In genomic region chrX:44974462-44974861, GRCh38 we compare ENCODE assay signal across 16 cellular contexts.
A peak's percentile ranks its signal among the peaks of the same experiment; 100 is the strongest.
DNase-seq lines count a peak whose midpoint lies in the region; ATAC-seq, FAIRE-seq and TF ChIP-seq lines count a peak whose summit lies in the region.
"Had no signal": no experiment of that assay in that cellular context is flagged by ENCODE, and none has a peak within 500 bp of the region (broad histone marks: within the 10 kb centered on the region; RNA-seq: fewer than 3 reads in every experiment).

No MANE protein-coding gene starts in this region.

- DNase-seq in GM12892 (ENCODE audit: insufficient read length) (no peak), NCI-H460 (ENCODE audit: extremely low read depth, low read depth) (peak; percentile 4), endothelial cell of umbilical vein (ENCODE audit: low read depth, low spot score) (peak; percentile 50), renal cortical epithelial cell (ENCODE audit: low read depth) (peak; percentile 21), GM19238 (ENCODE audit: insufficient read length, low spot score) (no peak), WERI-Rb-1 (no peak), gastrocnemius medialis (no peak)
- DNase-seq: activated CD4-positive, alpha-beta T cell treated with anti-CD3 and anti-CD28 coated beads, Interleukin-2, amount 10 ng/mL, durations not matched to agents 24 days and 14 days; activated naive CD4-positive, alpha-beta T cell; colonic mucosa; COR-L47; left cardiac atrium; NCI-H2171; nephron progenitor cell; T-helper 17 cell had no signal

- in situ Hi-C loops in gastrocnemius medialis (cut with MboI; ENCODE audit: low sequenced_read_pairs in 4 of 4) = no loop called here

- H3K9ac ChIP-seq in endothelial cell of umbilical vein (replicated peaks; ENCODE audit: extremely low read depth, insufficient read depth, low read length) = no peak overlapping the region

- H3K9me3 ChIP-seq in endothelial cell of umbilical vein (replicated peaks; ENCODE audit: control insufficient read depth, insufficient read depth, low read length) = no peaks in the 10 kb centered on the region
- H3K9me3 ChIP-seq in WERI-Rb-1 (ENCODE audit: severe bottlenecking) = peaks cover 3% of the 10 kb centered on the region
- H3K9me3 ChIP-seq in gastrocnemius medialis = no peaks in the 10 kb centered on the region
- H3K9me3 ChIP-seq: colonic mucosa, suprapubic skin had no signal

- no TSS peak for BruUV-seq in endothelial cell of umbilical vein (replicated peaks; lab: Mats Ljungman, UMichigan)

- no peak overlapping the region for H2AFZ ChIP-seq in endothelial cell of umbilical vein (ENCODE audit: low read depth, low read length)

- ATAC-seq in gastrocnemius medialis = no peak
- ATAC-seq: T-helper 17 cell had no signal

- dilution Hi-C loops in endothelial cell of umbilical vein (cut with MboI; ENCODE audit: extremely low pct_ligation_motif_present, low sequenced_read_pairs) = no loop called here

- H3K27ac ChIP-seq in endothelial cell of umbilical vein (ENCODE audit: insufficient read depth, low read depth, low read length) (peak overlapping the region; percentile 7), WERI-Rb-1 (no peak overlapping the region), gastrocnemius medialis (no peak overlapping the region)
- H3K27ac ChIP-seq: colonic mucosa, suprapubic skin had no signal

- CTCF ChIA-PET in endothelial cell of umbilical vein (lab: Charles Lee) = no interaction called here

- POLR2A ChIA-PET in endothelial cell of umbilical vein (lab: Charles Lee) = no interaction called here

- H3K4me1 ChIP-seq in endothelial cell of umbilical vein (ENCODE audit: control insufficient read depth, extremely low read depth, insufficient read depth, low read length) (peaks cover 6% of the 10 kb centered on the region), gastrocnemius medialis (peaks cover 0 to 3% of the 10 kb centered on the region in 2 donors)
- H3K4me1 ChIP-seq: colonic mucosa, suprapubic skin had no signal

- H4K20me1 ChIP-seq in endothelial cell of umbilical vein (replicated peaks; ENCODE audit: control insufficient read depth, extremely low read depth, insufficient read depth, low read length) = no peaks in the 10 kb centered on the region

- H3K36me3 ChIP-seq in endothelial cell of umbilical vein (ENCODE audit: control insufficient read depth in 2 of 2, extremely low read depth in 1 of 2, insufficient read depth in 2 of 2, low read length in 2 of 2) (no peaks in the 10 kb centered on the region), WERI-Rb-1 (peaks cover 17% of the 10 kb centered on the region), gastrocnemius medialis (no peaks in the 10 kb centered on the region)
- H3K36me3 ChIP-seq: colonic mucosa, suprapubic skin had no signal

- H3K4me2 ChIP-seq in endothelial cell of umbilical vein (ENCODE audit: insufficient read depth, low read length) = peak overlapping the region; percentile 50

- H3K27me3 ChIP-seq in endothelial cell of umbilical vein (ENCODE audit: control insufficient read depth in 2 of 2, insufficient read depth in 2 of 2, low read length in 2 of 2) (no peaks in the 10 kb centered on the region), WERI-Rb-1 (ENCODE audit: insufficient read depth, low read depth, severe bottlenecking) (no peaks in the 10 kb centered on the region), gastrocnemius medialis (no peaks in the 10 kb centered on the region)
- H3K27me3 ChIP-seq: colonic mucosa, suprapubic skin had no signal

- H3K9me1 ChIP-seq in endothelial cell of umbilical vein (replicated peaks; ENCODE audit: control insufficient read depth, extremely low read depth, insufficient read depth, low read length) = no peaks in the 10 kb centered on the region

- intact Hi-C loops in endothelial cell of umbilical vein (cut with micrococcal nuclease) (no loop called here), gastrocnemius medialis (cut with DNase I; ENCODE audit: low total_unique reads) (no loop called here)

- peak; percentile 27 for FAIRE-seq in GM12892 (lab: Jason Lieb, UNC)
- FAIRE-seq in endothelial cell of umbilical vein (lab: Jason Lieb, UNC) = no peak

- TF ChIP-seq CTCF in endothelial cell of umbilical vein (IDR thresholded peaks at IDR 0.05; ENCODE audit: extremely low read depth in 1 of 2, insufficient read depth in 1 of 2, low read depth in 1 of 2, low read length in 2 of 2) (no peak), WERI-Rb-1 (IDR thresholded peaks at IDR 0.05; ENCODE audit: low read depth, low read length) (no peak), gastrocnemius medialis (IDR thresholded peaks at IDR 0.05 in 4 of 5, conservative IDR thresholded peaks at IDR 0.05 in 1 of 5) (no peak)

- H3K79me2 ChIP-seq in endothelial cell of umbilical vein (ENCODE audit: control insufficient read depth, insufficient read depth, low read length) = peaks cover 29% of the 10 kb centered on the region

- H3K4me3 ChIP-seq in endothelial cell of umbilical vein (replicated peaks in 1 of 3; ENCODE audit: insufficient read depth in 1 of 3, low read depth in 1 of 3, low read length in 3 of 3) (peak overlapping the region in 1 of 3 experiments; percentile 36), WERI-Rb-1 (ENCODE audit: low read depth, low read length) (no peak overlapping the region), gastrocnemius medialis (no peak overlapping the region)
- H3K4me3 ChIP-seq: colonic mucosa, suprapubic skin had no signal

- no peak for TF ChIP-seq POLR2A in GM12892 (IDR thresholded peaks at IDR 0.05; ENCODE audit: low read depth, low read length)
- TF ChIP-seq POLR2A in endothelial cell of umbilical vein (IDR thresholded peaks at IDR 0.05; ENCODE audit: low read depth, low read length) = no peak
- TF ChIP-seq POLR2A in gastrocnemius medialis (IDR thresholded peaks at IDR 0.05) = no peak

TF ChIP-seq in endothelial cell of umbilical vein, 7 proteins besides CTCF, POLR2A, EP300 and RAD21:
- no peak for TF ChIP-seq MAX (IDR thresholded peaks at IDR 0.05; ENCODE audit: insufficient read depth, insufficient read length)
- no peak for TF ChIP-seq POLR2AphosphoS5 (IDR thresholded peaks at IDR 0.05; ENCODE audit: insufficient read depth, low read depth, low read length)
- no peak for TF ChIP-seq EZH2 (IDR thresholded peaks at IDR 0.05; ENCODE audit: borderline replicate concordance, low read depth, low read length, severe bottlenecking)
- peak; percentile 70 for TF ChIP-seq FOS (IDR thresholded peaks at IDR 0.05; ENCODE audit: borderline replicate concordance, insufficient read depth, low read length)
- peak; percentile 15 for TF ChIP-seq GATA2 (IDR thresholded peaks at IDR 0.05; ENCODE audit: insufficient read depth, insufficient read length, low read depth, low read length)
- no peak for TF ChIP-seq MYC (IDR thresholded peaks at IDR 0.05; ENCODE audit: low read depth, low read length)
- TF ChIP-seq JUN (IDR thresholded peaks at IDR 0.05; ENCODE audit: borderline replicate concordance, insufficient read depth, insufficient read length, low read depth) = peak; percentile 49

Comparison
In these comparisons a context has a peak if more than half of its experiments do, and no peak if none do; other contexts are left out.
1. DNase-seq: peak in NCI-H460 (single experiment), endothelial cell of umbilical vein (single experiment) and renal cortical epithelial cell (single experiment); none in GM12892 (single experiment), GM19238 (single experiment), WERI-Rb-1 (single experiment) and gastrocnemius medialis (0 of 2).